Comparison of ENCODE assay signal across 1 cellular context in genomic region chr4:73252001-73252400, GRCh38.
TF ChIP-seq lines count a peak whose summit lies in the region.

No MANE protein-coding gene starts in this region.

TF ChIP-seq in K562, 482 proteins besides CTCF, POLR2A, EP300 and RAD21:
- TF ChIP-seq SMAD2 (IDR thresholded peaks at IDR 0.05; ENCODE audit: low read depth, low read length) (no peak), ZKSCAN1 (IDR thresholded peaks at IDR 0.05; ENCODE audit: low read depth, low read length) (no peak), GTF2A2 (tag; IDR thresholded peaks at IDR 0.05) (no peak), TARDBP (IDR thresholded peaks at IDR 0.05) (no peak), RFX1 (IDR thresholded peaks at IDR 0.05) (no peak), DNMT1 (IDR thresholded peaks at IDR 0.05) (no peak), SFPQ (IDR thresholded peaks at IDR 0.05; ENCODE audit: low read depth, low read length) (no peak), RFX7 (CRISPR knock-in tag; IDR thresholded peaks at IDR 0.05) (no peak), USF1 (CRISPR knock-in tag; IDR thresholded peaks at IDR 0.05) (no peak)
- TF ChIP-seq, protein P1, sequence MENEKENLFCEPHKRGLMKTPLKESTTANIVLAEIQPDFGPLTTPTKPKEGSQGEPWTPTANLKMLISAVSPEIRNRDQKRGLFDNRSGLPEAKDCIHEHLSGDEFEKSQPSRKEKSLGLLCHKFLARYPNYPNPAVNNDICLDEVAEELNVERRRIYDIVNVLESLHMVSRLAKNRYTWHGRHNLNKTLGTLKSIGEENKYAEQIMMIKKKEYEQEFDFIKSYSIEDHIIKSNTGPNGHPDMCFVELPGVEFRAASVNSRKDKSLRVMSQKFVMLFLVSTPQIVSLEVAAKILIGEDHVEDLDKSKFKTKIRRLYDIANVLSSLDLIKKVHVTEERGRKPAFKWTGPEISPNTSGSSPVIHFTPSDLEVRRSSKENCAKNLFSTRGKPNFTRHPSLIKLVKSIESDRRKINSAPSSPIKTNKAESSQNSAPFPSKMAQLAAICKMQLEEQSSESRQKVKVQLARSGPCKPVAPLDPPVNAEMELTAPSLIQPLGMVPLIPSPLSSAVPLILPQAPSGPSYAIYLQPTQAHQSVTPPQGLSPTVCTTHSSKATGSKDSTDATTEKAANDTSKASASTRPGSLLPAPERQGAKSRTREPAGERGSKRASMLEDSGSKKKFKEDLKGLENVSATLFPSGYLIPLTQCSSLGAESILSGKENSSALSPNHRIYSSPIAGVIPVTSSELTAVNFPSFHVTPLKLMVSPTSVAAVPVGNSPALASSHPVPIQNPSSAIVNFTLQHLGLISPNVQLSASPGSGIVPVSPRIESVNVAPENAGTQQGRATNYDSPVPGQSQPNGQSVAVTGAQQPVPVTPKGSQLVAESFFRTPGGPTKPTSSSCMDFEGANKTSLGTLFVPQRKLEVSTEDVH (IDR thresholded peaks at IDR 0.05; ENCODE audit: low read depth, partially characterized antibody): no peak
- TF ChIP-seq, protein P2, sequence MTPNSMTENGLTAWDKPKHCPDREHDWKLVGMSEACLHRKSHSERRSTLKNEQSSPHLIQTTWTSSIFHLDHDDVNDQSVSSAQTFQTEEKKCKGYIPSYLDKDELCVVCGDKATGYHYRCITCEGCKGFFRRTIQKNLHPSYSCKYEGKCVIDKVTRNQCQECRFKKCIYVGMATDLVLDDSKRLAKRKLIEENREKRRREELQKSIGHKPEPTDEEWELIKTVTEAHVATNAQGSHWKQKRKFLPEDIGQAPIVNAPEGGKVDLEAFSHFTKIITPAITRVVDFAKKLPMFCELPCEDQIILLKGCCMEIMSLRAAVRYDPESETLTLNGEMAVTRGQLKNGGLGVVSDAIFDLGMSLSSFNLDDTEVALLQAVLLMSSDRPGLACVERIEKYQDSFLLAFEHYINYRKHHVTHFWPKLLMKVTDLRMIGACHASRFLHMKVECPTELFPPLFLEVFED (CRISPR knock-in tag; conservative IDR thresholded peaks at IDR 0.05): no peak
